Comparison of ENCODE assay signal across 7 cellular contexts in genomic region chr9:92155711-92156110, GRCh38. TPM values are rescaled to one million over a fixed set of nuclear protein-coding genes. Genes with fewer than 3 reads are reported as not detected.
DNase-seq lines count a peak whose midpoint lies in the region; TF ChIP-seq lines count a peak whose summit lies in the region.
"Not testable (repeated sequence)": the region's sequence is repeated elsewhere in the genome, so short reads cannot be mapped to it uniquely, and the experiment has no call there.

No MANE protein-coding gene starts in this region.

- WGBS in trophoblast cell (ENCODE audit: extremely low coverage, insufficient coverage, insufficient read length): no CpG with 5 or more reads among the region's 12 CpGs

- not testable (repeated sequence) for H2AK5ac ChIP-seq in trophoblast cell (ENCODE audit: low read length)

- not testable (repeated sequence) for TF ChIP-seq CTCF in WERI-Rb-1 (IDR thresholded peaks at IDR 0.05; ENCODE audit: low read depth, low read length)

- not testable (repeated sequence) for H3K36me3 ChIP-seq in WERI-Rb-1; trophoblast cell (ENCODE audit: control insufficient read depth in 1 of 2, insufficient read depth in 2 of 2, low read length in 2 of 2)

- not testable (repeated sequence) for H3K4me3 ChIP-seq in WERI-Rb-1 (ENCODE audit: low read depth, low read length); trophoblast cell (ENCODE audit: low read depth, low read length)

- H2AFZ ChIP-seq in trophoblast cell (ENCODE audit: insufficient read depth, low read length, poor library complexity): not testable (repeated sequence)

- H2BK120ac ChIP-seq in trophoblast cell (ENCODE audit: insufficient read depth, low read length, poor library complexity): peak overlapping the region; percentile 41

- H3K14ac ChIP-seq in trophoblast cell (ENCODE audit: low read length): not testable (repeated sequence)

- not testable (repeated sequence) for H3K9ac ChIP-seq in trophoblast cell (ENCODE audit: low read length)

- not testable (repeated sequence) for H3K79me1 ChIP-seq in trophoblast cell (ENCODE audit: low read length)

- not testable (repeated sequence) for H3K27me3 ChIP-seq in WERI-Rb-1 (ENCODE audit: insufficient read depth, low read depth, severe bottlenecking); trophoblast cell (ENCODE audit: insufficient read depth, low read length)

- not testable (repeated sequence) for H4K8ac ChIP-seq in trophoblast cell (ENCODE audit: low read depth, low read length)

- in situ Hi-C loops in G401 (cut with HindIII; ENCODE audit: low sequenced_read_pairs): not testable (repeated sequence)

- peak overlapping the region; percentile 57 for H3K27ac ChIP-seq in WERI-Rb-1
- not testable (repeated sequence) for H3K27ac ChIP-seq in trophoblast cell (ENCODE audit: low read depth, low read length)

- not testable (repeated sequence) for H4K91ac ChIP-seq in trophoblast cell (ENCODE audit: low read depth, low read length)

- not testable (repeated sequence) for H3K9me3 ChIP-seq in WERI-Rb-1 (ENCODE audit: severe bottlenecking); trophoblast cell (ENCODE audit: insufficient read depth, low read depth, low read length)

- H3K4me1 ChIP-seq in trophoblast cell (ENCODE audit: control insufficient read depth in 1 of 2, insufficient read depth in 2 of 2, low read length in 2 of 2): peaks cover 9 to 16% of the 10 kb centered on the region in 2 experiments

- not testable (repeated sequence) for H2BK12ac ChIP-seq in trophoblast cell (ENCODE audit: low read length)

- not testable (repeated sequence) for H3K4me2 ChIP-seq in trophoblast cell (ENCODE audit: low read length)

- H3K79me2 ChIP-seq in trophoblast cell (ENCODE audit: control insufficient read depth, insufficient read depth, low read length, poor library complexity): not testable (repeated sequence)

- H4K12ac ChIP-seq in trophoblast cell (ENCODE audit: low read depth, low read length): not testable (repeated sequence)

- DNase-seq in G401 (ENCODE audit: low spot score): peak; percentile 86
- DNase-seq in NCI-H2171 (lab: John Stamatoyannopoulos, UW): peak; percentile 51
- DNase-seq in NCI-H69 (lab: John Stamatoyannopoulos, UW): peak; percentile 57
- peak; percentile 74 for DNase-seq in WERI-Rb-1
- peak; percentile 59 for DNase-seq in cerebellum (ENCODE audit: low spot score)
- peak; percentile 47 for DNase-seq in mesenteric fat pad (ENCODE audit: low spot score)
- DNase-seq in trophoblast cell: not testable (repeated sequence)

- H2BK5ac ChIP-seq in trophoblast cell (ENCODE audit: low read depth, low read length, poor library complexity): not testable (repeated sequence)

- H3K23ac ChIP-seq in trophoblast cell (ENCODE audit: low read length): not testable (repeated sequence)

- H3K18ac ChIP-seq in trophoblast cell (ENCODE audit: low read length): not testable (repeated sequence)

- not testable (repeated sequence) for H3K4ac ChIP-seq in trophoblast cell (ENCODE audit: low read depth, low read length)

RNA-seq across cellular contexts. Expression of gene SPTLC1, which starts 40.5 kb away (rescaled TPM):
- total RNA-seq in G401 (2014; rRNA removed; shearing (Covaris generic)): 31.7 and 61.2 TPM in 2 replicates
- 67.9 TPM for total RNA-seq in cerebellum
- total RNA-seq in mesenteric fat pad: 60.1 TPM
- polyA plus RNA-seq in trophoblast cell (2013): 91.7 and 94.4 TPM in 2 replicates
